Comparison of ENCODE assay signal across 16 cellular contexts in genomic region chr2:157848242-157848641, GRCh38. TPM values are rescaled to one million over a fixed set of nuclear protein-coding genes. Genes with fewer than 3 reads are reported as not detected.
DNase-seq lines count a peak whose midpoint lies in the region; ATAC-seq and TF ChIP-seq lines count a peak whose summit lies in the region.
"Had no signal": no experiment of that assay in that cellular context is flagged by ENCODE, and none has a peak within 500 bp of the region (broad histone marks: within the 10 kb centered on the region; RNA-seq: fewer than 3 reads in every experiment).

No MANE protein-coding gene starts in this region.

- peaks cover 72% of the 10 kb centered on the region for H3K27me3 ChIP-seq in endodermal cell (ENCODE audit: control insufficient read depth, insufficient read depth, low read length, poor library complexity, severe bottlenecking)
- H3K27me3 ChIP-seq in CD4-positive, alpha-beta T cell (ENCODE audit: control insufficient read depth, insufficient read depth, low read length) = no peaks in the 10 kb centered on the region
- H3K27me3 ChIP-seq in PC-9 (ENCODE audit: insufficient read depth, low read depth) = no peaks in the 10 kb centered on the region
- no peaks in the 10 kb centered on the region for H3K27me3 ChIP-seq in MM.1S (replicated peaks; ENCODE audit: insufficient read depth, low read length)

- H3K4me3 Mint-ChIP-seq in endodermal cell = no peak overlapping the region
- no peak overlapping the region for H3K4me3 Mint-ChIP-seq in CD4-positive, alpha-beta T cell
- H3K4me3 Mint-ChIP-seq: CD4-positive, CD25-positive, alpha-beta regulatory T cell had no signal

- H3K79me2 ChIP-seq in PC-9 (ENCODE audit: low read depth) (no peaks in the 10 kb centered on the region), MM.1S (ENCODE audit: low read length) (no peaks in the 10 kb centered on the region)

- H3K9ac ChIP-seq in endodermal cell (ENCODE audit: extremely low read depth, low read length, poor library complexity, severe bottlenecking) = no peak overlapping the region
- no peak overlapping the region for H3K9ac ChIP-seq in MM.1S (ENCODE audit: low read length)
- H3K9ac ChIP-seq: GM23248 had no signal

- H3K36me3 ChIP-seq in endodermal cell (ENCODE audit: control insufficient read depth, insufficient read depth, low read length) = peaks cover 17% of the 10 kb centered on the region
- no peaks in the 10 kb centered on the region for H3K36me3 ChIP-seq in PC-9 (ENCODE audit: low read depth)
- H3K36me3 ChIP-seq in MM.1S (replicated peaks; ENCODE audit: insufficient read depth, low read length) = no peaks in the 10 kb centered on the region

- H3K27ac Mint-ChIP-seq in endodermal cell = no peak overlapping the region
- H3K27ac Mint-ChIP-seq in CD4-positive, alpha-beta T cell = no peak overlapping the region
- H3K27ac Mint-ChIP-seq: CD8-positive, alpha-beta memory T cell had no signal

- no peak overlapping the region for H3K4me2 ChIP-seq in PC-9
- no peak overlapping the region for H3K4me2 ChIP-seq in MM.1S (ENCODE audit: low read depth, low read length)

- DNase-seq in G401 (ENCODE audit: low spot score) = peak; percentile 33
- DNase-seq in endodermal cell = peak; percentile 40
- peak; percentile 20 for DNase-seq in occipital lobe (lab: John Stamatoyannopoulos, UW)
- no peak for DNase-seq in CD4-positive, alpha-beta T cell
- no peak for DNase-seq in PC-9
- DNase-seq in NCI-H1105 treated with DMSO at 0.1 percent for 48 hours (lab: John Stamatoyannopoulos, UW) = no peak
- no peak for DNase-seq in MM.1S
- DNase-seq: C1 segment of cervical spinal cord; CD4-positive, CD25-positive, alpha-beta regulatory T cell; CD8-positive, alpha-beta memory T cell; DMS53; DMS79 treated with DMSO at 0.1 percent for 48 hours; GM23248; H7; HCEC 1CT had no signal

- H2AFZ ChIP-seq in PC-9 (no peak overlapping the region), MM.1S (ENCODE audit: low read length) (no peak overlapping the region)
- H2AFZ ChIP-seq: GM23248 had no signal

- H3K27me3 Mint-ChIP-seq in endodermal cell (ENCODE audit: insufficient read depth) = peaks cover 67% of the 10 kb centered on the region
- no peaks in the 10 kb centered on the region for H3K27me3 Mint-ChIP-seq in CD4-positive, alpha-beta T cell
- H3K27me3 Mint-ChIP-seq: CD4-positive, CD25-positive, alpha-beta regulatory T cell; CD8-positive, alpha-beta memory T cell had no signal

- H3F3A ChIP-seq in PC-9 (ENCODE audit: insufficient read depth, low read depth) (no peaks in the 10 kb centered on the region), MM.1S (ENCODE audit: insufficient read depth, low read length) (no peaks in the 10 kb centered on the region)

- no peak overlapping the region for H3K27ac ChIP-seq in endodermal cell (ENCODE audit: low read depth, low read length)
- no peak overlapping the region for H3K27ac ChIP-seq in CD4-positive, alpha-beta T cell (ENCODE audit: low read depth, low read length)
- H3K27ac ChIP-seq in PC-9 = no peak overlapping the region
- no peak overlapping the region for H3K27ac ChIP-seq in MM.1S (ENCODE audit: low read length)
- H3K27ac ChIP-seq: GM23248 had no signal

- H3K4me3 ChIP-seq in endodermal cell (ENCODE audit: low read length) (no peak overlapping the region), PC-9 (no peak overlapping the region), MM.1S (ENCODE audit: low read length) (no peak overlapping the region)
- H3K4me3 ChIP-seq: GM12878, GM23248 had no signal

- H3K36me3 Mint-ChIP-seq in endodermal cell (ENCODE audit: low read depth) = peaks cover 16% of the 10 kb centered on the region
- H3K36me3 Mint-ChIP-seq in CD4-positive, alpha-beta T cell (ENCODE audit: low read depth) = peaks cover 58% of the 10 kb centered on the region

- 95 to 100% methylated on average over 2 to 4 of the region's 4 CpGs for WGBS in endodermal cell (ENCODE audit: insufficient coverage in 1 of 2, insufficient read length in 1 of 2), 2 experiments

- POLR2A ChIA-PET in CD4-positive, alpha-beta T cell (lab: Charles Lee) = no interaction called here
- POLR2A ChIA-PET in PC-9 (lab: Charles Lee; ENCODE audit: unreplicated experiment) = no interaction called here

- in situ Hi-C loops in G401 (cut with HindIII; ENCODE audit: low sequenced_read_pairs) = no loop called here

- peaks cover 22% of the 10 kb centered on the region for H3K9me3 ChIP-seq in endodermal cell (ENCODE audit: control insufficient read depth, low read length)
- H3K9me3 ChIP-seq in CD4-positive, alpha-beta T cell (ENCODE audit: control insufficient read depth, low read length) = no peaks in the 10 kb centered on the region
- no peaks in the 10 kb centered on the region for H3K9me3 ChIP-seq in PC-9 (ENCODE audit: insufficient read depth, low read depth)
- H3K9me3 ChIP-seq in MM.1S (replicated peaks; ENCODE audit: insufficient read depth, low read length) = no peaks in the 10 kb centered on the region

- BruUV-seq in PC-9 (replicated peaks; lab: Mats Ljungman, UMichigan) = no TSS peak

- intact Hi-C loops in CD4-positive, alpha-beta T cell (cut with DNase I, micrococcal nuclease) = no loop called here
- intact Hi-C loops in PC-9 (cut with micrococcal nuclease; ENCODE audit: unreplicated experiment) = no loop called here

- H3K9me2 ChIP-seq in PC-9 (ENCODE audit: insufficient read depth) (no peaks in the 10 kb centered on the region), MM.1S (replicated peaks; ENCODE audit: insufficient read depth, low read length) (no peaks in the 10 kb centered on the region)

- ATAC-seq in CD4-positive, alpha-beta T cell (ENCODE audit: poor library complexity) = no peak
- ATAC-seq: GM12878 had no signal

- H4K20me1 ChIP-seq in PC-9 (ENCODE audit: insufficient read depth) (no peaks in the 10 kb centered on the region), MM.1S (ENCODE audit: insufficient read depth, low read length) (no peaks in the 10 kb centered on the region)

- H3K4me1 Mint-ChIP-seq in endodermal cell = peaks cover 36% of the 10 kb centered on the region
- peaks cover 28% of the 10 kb centered on the region for H3K4me1 Mint-ChIP-seq in CD4-positive, alpha-beta T cell (ENCODE audit: low read depth)

- H3K4me1 ChIP-seq in endodermal cell (ENCODE audit: control insufficient read depth, insufficient read depth, low read length) = peaks cover 6% of the 10 kb centered on the region
- no peaks in the 10 kb centered on the region for H3K4me1 ChIP-seq in PC-9 (replicated peaks; ENCODE audit: insufficient read depth)
- 0 out of 2 replicates have a peak, but pooled peaks cover 6% of the 10 kb centered on the region for H3K4me1 ChIP-seq in MM.1S (ENCODE audit: low read length)

- CTCF ChIA-PET in CD4-positive, alpha-beta T cell (lab: Charles Lee) = no interaction called here
- CTCF ChIA-PET in PC-9 (lab: Charles Lee) = no interaction called here

- H3K9me3 Mint-ChIP-seq in endodermal cell = no peaks in the 10 kb centered on the region
- H3K9me3 Mint-ChIP-seq in CD4-positive, alpha-beta T cell = no peaks in the 10 kb centered on the region
- H3K9me3 Mint-ChIP-seq: CD4-positive, CD25-positive, alpha-beta regulatory T cell; CD8-positive, alpha-beta memory T cell had no signal

- TF ChIP-seq CTCF in endodermal cell (conservative IDR thresholded peaks at IDR 0.05) = no peak
- TF ChIP-seq CTCF in CD4-positive, alpha-beta T cell (IDR thresholded peaks at IDR 0.05) = no peak
- no peak for TF ChIP-seq CTCF in PC-9 (conservative IDR thresholded peaks at IDR 0.05)
- TF ChIP-seq CTCF in MM.1S (IDR thresholded peaks at IDR 0.05; ENCODE audit: low read length) = no peak

RNA-seq across cellular contexts. Expression of gene ACVR1, which starts 27.9 kb away (rescaled TPM):
- 1.6 and 1.9 TPM in 2 replicates for total RNA-seq in G401 (2014; rRNA removed; shearing (Covaris generic))
- 10 to 100 TPM; 21.1 to 26.9 TPM for total RNA-seq in endodermal cell
- polyA plus RNA-seq in endodermal cell (2013, experiment 1 of 2) = 16.6 TPM
- polyA plus RNA-seq in endodermal cell (2013, experiment 2 of 2) = 16.5 TPM
- 20.3 TPM for total RNA-seq in occipital lobe
- 10 to 100 TPM; 14.3 to 16.7 TPM for total RNA-seq in CD4-positive, alpha-beta T cell
- total RNA-seq in PC-9 (2021) = 8.6 and 8.9 TPM in 2 replicates

Comparison
In these comparisons a context has a peak if more than half of its experiments do, and no peak if none do; other contexts are left out.
1. DNase-seq: peak in G401 (single experiment), endodermal cell (single experiment) and occipital lobe (single experiment); none in CD4-positive, alpha-beta T cell (0 of 10), PC-9 (0 of 2), NCI-H1105 treated with DMSO at 0.1 percent for 48 hours (single experiment) and MM.1S (single experiment).